ENCODE assay signal across 11 cellular contexts in genomic region chr17:76191891-76192290, GRCh38. TPM values are rescaled to one million over a fixed set of nuclear protein-coding genes. Genes with fewer than 3 reads are reported as not detected.
DNase-seq lines count a peak whose midpoint lies in the region; ATAC-seq and TF ChIP-seq lines count a peak whose summit lies in the region.
"Had no signal": no experiment of that assay in that cellular context is flagged by ENCODE, and none has a peak within 500 bp of the region (broad histone marks: within the 10 kb centered on the region; RNA-seq: fewer than 3 reads in every experiment).

No MANE protein-coding gene starts in this region.

- ATAC-seq in HG03196 (IDR thresholded peaks at IDR 0.05; ENCODE audit: unreplicated experiment) (peak; percentile 58), upper lobe of right lung (peak; percentile 30)

- H3K27ac ChIP-seq in upper lobe of right lung: no peak overlapping the region
- H3K27ac ChIP-seq: HL-60 had no signal

- intact Hi-C loops in upper lobe of right lung (cut with DNase I): no loop called here

- no peaks in the 10 kb centered on the region for H3K4me1 ChIP-seq in upper lobe of right lung

- peak; percentile 14 for DNase-seq in stimulated activated CD8-positive, alpha-beta memory T cell treated with anti-CD3 and anti-CD28 coated beads, Interleukin-12 subunit alpha, Interleukin-12 subunit beta, amount 100 ng/mL, for 1 hour (ENCODE audit: low read depth)
- DNase-seq in stimulated activated CD8-positive, alpha-beta memory T cell treated with anti-CD3 and anti-CD28 coated beads, Interleukin-4, amount 100 ng/mL, for 48 hours: no peak
- peak; percentile 14 for DNase-seq in activated T-helper 9 cell treated with anti-CD3 and anti-CD28 coated beads, Interleukin-2, amount 50 U/mL, for 16 hours (ENCODE audit: low read depth)
- no peak for DNase-seq in upper lobe of right lung
- no peak for DNase-seq in H4 (ENCODE audit: low spot score)
- DNase-seq in HuH-7 (ENCODE audit: low spot score): no peak
- DNase-seq in DMS 273 (lab: John Stamatoyannopoulos, UW; ENCODE audit: unreplicated experiment): no peak
- DNase-seq: kidney had no signal

- no peaks in the 10 kb centered on the region for H3K36me3 ChIP-seq in upper lobe of right lung

- TF ChIP-seq CTCF in upper lobe of right lung (IDR thresholded peaks at IDR 0.05): no peak

- H3K27me3 ChIP-seq in upper lobe of right lung: no peaks in the 10 kb centered on the region

- no peaks in the 10 kb centered on the region for H3K9me3 ChIP-seq in upper lobe of right lung

- no peak overlapping the region for H3K4me3 ChIP-seq in upper lobe of right lung

RNA-seq across cellular contexts. Expression of gene RNF157, which starts 48.4 kb away (rescaled TPM):
- total RNA-seq in upper lobe of right lung: 3.8 TPM
- 6.8 and 7.8 TPM in 2 replicates for total RNA-seq in H4 (2014; rRNA removed; shearing (Covaris generic))

RNA-seq across cellular contexts. Expression of gene FOXJ1, which starts 50.8 kb away (rescaled TPM):
- total RNA-seq in upper lobe of right lung: 2.9 TPM
- total RNA-seq in H4 (2014; rRNA removed; shearing (Covaris generic)): not detected in 2 replicates
- total RNA-seq: RPMI7951 had no signal

Comparison
In these comparisons a context has a peak if more than half of its experiments do, and no peak if none do; other contexts are left out.
1. DNase-seq: peak in stimulated activated CD8-positive, alpha-beta memory T cell treated with anti-CD3 and anti-CD28 coated beads, Interleukin-12 subunit alpha, Interleukin-12 subunit beta, amount 100 ng/mL, for 1 hour (single experiment) and activated T-helper 9 cell treated with anti-CD3 and anti-CD28 coated beads, Interleukin-2, amount 50 U/mL, for 16 hours (single experiment); none in stimulated activated CD8-positive, alpha-beta memory T cell treated with anti-CD3 and anti-CD28 coated beads, Interleukin-4, amount 100 ng/mL, for 48 hours (single experiment), upper lobe of right lung (single experiment), H4 (single experiment), HuH-7 (single experiment) and DMS 273 (single experiment).